14 cellular contexts compared by ENCODE assay signal in genomic region chr18:42373584-42373983, GRCh38.
"Had no signal": no experiment of that assay in that cellular context is flagged by ENCODE, and none has a peak within 500 bp of the region (broad histone marks: within the 10 kb centered on the region; RNA-seq: fewer than 3 reads in every experiment).

No MANE protein-coding gene starts in this region.

- H3K4me1 ChIP-seq: lower lobe of right lung, parathyroid adenoma, tibial nerve had no signal

- H3K9me3 ChIP-seq: lower lobe of right lung, tibial nerve had no signal

- H3K27me3 ChIP-seq: hepatocyte, tibial nerve had no signal

- DNase-seq: activated B cell treated with CpG ODN at 0.5 μM for 24 hours; activated CD4-positive, alpha-beta memory T cell treated with anti-CD3 and anti-CD28 coated beads for 36 hours; activated CD4-positive, alpha-beta T cell treated with anti-CD3 and anti-CD28 coated beads for 4 hours; activated T-cell treated with anti-CD3 and anti-CD28 coated beads for 4 hours; effector CD8-positive, alpha-beta T cell; foreskin fibroblast; islet precursor cell; lower lobe of right lung; midbrain; retina had no signal

- ATAC-seq: esophagus mucosa, lower lobe of right lung had no signal

- H3K27ac ChIP-seq: hepatocyte, lower lobe of right lung, parathyroid adenoma, tibial nerve had no signal

- H3K4me3 ChIP-seq: hepatocyte, lower lobe of right lung, tibial nerve had no signal

- H3K36me3 ChIP-seq: lower lobe of right lung, tibial nerve had no signal
